9 cellular contexts compared by ENCODE assay signal in the genomic region with DNA sequence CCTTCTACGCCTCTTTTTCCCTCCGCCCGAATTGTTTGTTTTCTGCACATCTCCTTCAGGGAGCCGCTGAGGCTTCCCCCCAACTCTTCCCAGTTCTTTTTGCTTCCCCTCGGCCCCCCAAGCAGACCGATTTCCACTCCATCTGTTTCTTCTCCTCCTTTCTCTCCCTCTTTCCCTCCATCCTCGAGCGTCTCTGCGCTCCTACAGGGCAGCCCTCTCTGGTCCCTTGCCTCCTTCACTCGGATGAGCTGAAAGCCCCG. TPM values are rescaled to one million over a fixed set of nuclear protein-coding genes. Genes with fewer than 3 reads are reported as not detected.
A peak's percentile ranks its signal among the peaks of the same experiment; 100 is the strongest.
DNase-seq lines count a peak whose midpoint lies in the region; ATAC-seq, FAIRE-seq and TF ChIP-seq lines count a peak whose summit lies in the region.
"Had no signal": no experiment of that assay in that cellular context is flagged by ENCODE, and none has a peak within 500 bp of the region (broad histone marks: within the 10 kb centered on the region; RNA-seq: fewer than 3 reads in every experiment).

No MANE protein-coding gene starts in this region.

- H4K8ac ChIP-seq in H1 (ENCODE audit: extremely low read depth, insufficient read depth, low read length) = no peak overlapping the region

- no peak overlapping the region for H3K9ac ChIP-seq in NT2/D1 (ENCODE audit: insufficient read length, low read depth)
- no peak overlapping the region for H3K9ac ChIP-seq in H1 (replicated peaks in 1 of 4; ENCODE audit: extremely low read depth in 1 of 4, low read depth in 3 of 4, low read length in 3 of 4)

- H3K4me2 ChIP-seq in H1 (ENCODE audit: insufficient read depth in 1 of 2, low read depth in 2 of 2, low read length in 2 of 2) = peak overlapping the region; percentile 65 to 73

- peaks cover 5 to 10% of the 10 kb centered on the region in 2 experiments for H4K20me1 ChIP-seq in H1 (replicated peaks in 1 of 2; ENCODE audit: control insufficient read depth in 1 of 2, insufficient read depth in 2 of 2, low read length in 2 of 2)

- no peaks in the 10 kb centered on the region for H3K79me2 ChIP-seq in H1 (ENCODE audit: control insufficient read depth in 1 of 2, insufficient read depth in 2 of 2, low read length in 2 of 2)

- H2BK15ac ChIP-seq in H1 (ENCODE audit: low read length) = no peak overlapping the region

- H3K27ac ChIP-seq in H1 (ENCODE audit: low read depth, low read length) (no peak overlapping the region), ovary (peak overlapping the region; percentile 20 to 55)

- CTCF ChIA-PET in Caco-2 (lab: Charles Lee) = interaction anchor here (0.6 kb wide), 2 partner anchors 389 to 667 kb away, joined by 3 to 5 read pairs; no protein-coding TSS in a partner anchor
- CTCF ChIA-PET in H1 (lab: Charles Lee; ENCODE audit: partially characterized antibody) = interaction anchor here (0.6 to 6.4 kb wide), 10 partner anchors 8 to 1467 kb away, joined by 3 to 112 read pairs (median 4); a partner anchor contains a TSS

- BruUV-seq in Caco-2 (replicated peaks; lab: Mats Ljungman, UMichigan) = no TSS peak

- H3K36me3 ChIP-seq in Caco-2 (ENCODE audit: control insufficient read depth, insufficient read depth, low read length) (no peaks in the 10 kb centered on the region), NT2/D1 (ENCODE audit: insufficient read depth, insufficient read length, low read length) (no peaks in the 10 kb centered on the region), H1 (ENCODE audit: control insufficient read depth in 2 of 4, insufficient read depth in 4 of 4, low read length in 3 of 4) (peaks cover 0 to 2% (median 0%) of the 10 kb centered on the region in 4 experiments; a peak in 1 of 8 replicates), ovary (no peaks in the 10 kb centered on the region)

- no peaks in the 10 kb centered on the region for H3K36me3 Mint-ChIP-seq in Caco-2 (ENCODE audit: insufficient read depth, unreplicated experiment)

- H4K91ac ChIP-seq in H1 (replicated peaks; ENCODE audit: insufficient read length, low read length) = no peak overlapping the region

- intact Hi-C loops in Caco-2 (cut with micrococcal nuclease; ENCODE audit: unreplicated experiment) = loop anchor here (5.0 kb wide), 3 partner anchors 140 to 770 kb away; a partner anchor contains a TSS
- intact Hi-C loops in ovary (cut with DNase I) = no loop called here

- H3K23ac ChIP-seq in H1 (ENCODE audit: insufficient read length) = no peak overlapping the region

- peaks cover 19% of the 10 kb centered on the region for H3K4me1 Mint-ChIP-seq in Caco-2 (ENCODE audit: low read depth, unreplicated experiment)

- H2AK5ac ChIP-seq in H1 (ENCODE audit: low read depth, low read length) = no peak overlapping the region

- H4K5ac ChIP-seq in H1 (ENCODE audit: insufficient read length, low read depth, low read length) = no peak overlapping the region

- H3K56ac ChIP-seq in H1 (replicated peaks; ENCODE audit: insufficient read length, low read depth, low read length) = no peak overlapping the region

- no peak overlapping the region for H2BK12ac ChIP-seq in H1 (ENCODE audit: low read depth, low read length)

- no peak for TF ChIP-seq EP300 in H1 (IDR thresholded peaks at IDR 0.05; ENCODE audit: borderline replicate concordance in 1 of 2, low read depth in 2 of 2, low read length in 2 of 2)
- TF ChIP-seq EP300 in ovary (IDR thresholded peaks at IDR 0.05) = no peak

- H3K4me3 Mint-ChIP-seq in Caco-2 (ENCODE audit: unreplicated experiment) = peak overlapping the region; percentile 81

- 0 out of 2 replicates have a peak overlapping the region, but pooled peaks have one; percentile 27 for H3K18ac ChIP-seq in H1 (ENCODE audit: extremely low read depth, low read length)

- H3K14ac ChIP-seq in H1 (ENCODE audit: insufficient read length) = no peak overlapping the region

- no peak overlapping the region for H2BK120ac ChIP-seq in H1 (replicated peaks; ENCODE audit: low read depth, low read length)

- H3K23me2 ChIP-seq in H1 (ENCODE audit: low read depth, low read length) = peaks cover 5% of the 10 kb centered on the region

- TF ChIP-seq POLR2A in H1 (IDR thresholded peaks at IDR 0.05; ENCODE audit: control extremely low read depth in 1 of 2, low read depth in 2 of 2, low read length in 2 of 2) (no peak), ovary (IDR thresholded peaks at IDR 0.05) (no peak)

- no peak overlapping the region for H3K4ac ChIP-seq in H1 (replicated peaks; ENCODE audit: insufficient read length, low read depth, low read length)

- H3K9me3 ChIP-seq in Caco-2 (no peaks in the 10 kb centered on the region), NT2/D1 (ENCODE audit: insufficient read depth, low read length) (no peaks in the 10 kb centered on the region), H1 (ENCODE audit: insufficient read depth in 2 of 2, low read depth in 1 of 2, low read length in 1 of 2) (no peaks in the 10 kb centered on the region), ovary (no peaks in the 10 kb centered on the region)

- FAIRE-seq in H1 (lab: Jason Lieb, UNC) = no peak

- peak overlapping the region; percentile 31 for H3K4me3 ChIP-seq in Caco-2 (ENCODE audit: low read depth, low read length)
- peak overlapping the region; percentile 43 for H3K4me3 ChIP-seq in NT2/D1 (ENCODE audit: insufficient read length, low read depth)
- H3K4me3 ChIP-seq in H1 (ENCODE audit: extremely low read depth in 1 of 4, insufficient read depth in 2 of 4, low read depth in 3 of 4, low read length in 4 of 4) = peak overlapping the region; percentile 1 to 55 (median 20); a peak in 6 of 8 replicates
- peak overlapping the region; percentile 30 for H3K4me3 ChIP-seq in ovary

- H2BK20ac ChIP-seq in H1 (ENCODE audit: low read length) = no peak overlapping the region

- TF ChIP-seq RAD21 in H1 (IDR thresholded peaks at IDR 0.05 in 1 of 2, conservative IDR thresholded peaks at IDR 0.05 in 1 of 2; ENCODE audit: low read depth in 2 of 2, low read length in 2 of 2) = no peak

- H3K4me1 ChIP-seq in Caco-2 (peaks cover 14% of the 10 kb centered on the region; the same call in 1 of the 2 replicates), NT2/D1 (ENCODE audit: insufficient read depth, insufficient read length) (peaks cover 30% of the 10 kb centered on the region), H1 (replicated peaks in 1 of 4; ENCODE audit: control insufficient read depth in 3 of 4, insufficient read depth in 4 of 4, low read length in 3 of 4) (peaks cover 15 to 57% (median 28%) of the 10 kb centered on the region in 4 experiments), ovary (ENCODE audit: insufficient read depth) (peaks cover 6% of the 10 kb centered on the region)

- H3K27me3 ChIP-seq in Caco-2 (replicated peaks; ENCODE audit: control insufficient read depth, insufficient read depth, low read length) (peaks cover 2% of the 10 kb centered on the region; the same call in 1 of the 2 replicates), NT2/D1 (ENCODE audit: insufficient read depth, insufficient read length) (peaks cover 100% of the 10 kb centered on the region), H1 (replicated peaks in 1 of 4; ENCODE audit: control insufficient read depth in 3 of 4, extremely low read depth in 1 of 4, insufficient read depth in 3 of 4, low read length in 3 of 4) (peaks cover 94 to 100% (median 99%) of the 10 kb centered on the region in 4 experiments), ovary (no peaks in the 10 kb centered on the region)

- TF ChIP-seq CTCF in Caco-2 (IDR thresholded peaks at IDR 0.05; ENCODE audit: insufficient read depth in 1 of 2, low read depth in 1 of 2, low read length in 1 of 2, severe bottlenecking in 1 of 2, unreplicated experiment in 1 of 2) = no peak
- no peak for TF ChIP-seq CTCF in H1 (IDR thresholded peaks at IDR 0.05; ENCODE audit: control extremely low read depth in 1 of 3, insufficient read depth in 1 of 3, low read depth in 1 of 3, low read length in 3 of 3)
- TF ChIP-seq CTCF in ovary (IDR thresholded peaks at IDR 0.05) = no peak

- H3K79me1 ChIP-seq in H1 (ENCODE audit: low read depth, low read length) = no peaks in the 10 kb centered on the region

- H2BK5ac ChIP-seq in H1 (ENCODE audit: low read depth, low read length) = no peak overlapping the region

- no peak overlapping the region for H3K27ac Mint-ChIP-seq in Caco-2 (ENCODE audit: unreplicated experiment)

- POLR2A ChIA-PET in Caco-2 (lab: Charles Lee) (no interaction called here), H1 (lab: Charles Lee; ENCODE audit: partially characterized antibody) (interaction anchor here (1.7 to 2.0 kb wide), 3 partner anchors 9 to 27 kb away, joined by 4 to 15 read pairs (median 13); a partner anchor contains a TSS)

- DNase-seq in Caco-2 (no peak), NT2/D1 (ENCODE audit: low read depth, low spot score) (no peak), H1 (ENCODE audit: low read depth in 1 of 2, low spot score in 2 of 2) (no peak), ovary (no peak), C1 segment of cervical spinal cord (lab: John Stamatoyannopoulos, UW) (no peak), pons (ENCODE audit: low spot score) (no peak), OCI-M2 (lab: John Stamatoyannopoulos, UW; ENCODE audit: unreplicated experiment) (no peak)

- 5% methylated on average over 11 of the region's 11 CpGs; no CpG with 5 or more reads in 1 of the 2 experiments for WGBS in H1 (ENCODE audit: extremely low coverage in 1 of 2, insufficient coverage in 1 of 2, insufficient read length in 1 of 2, insufficient replicate concordance in 2 of 2, low coverage in 1 of 2, low lambda C conversion rate in 2 of 2, missing lambda C conversion rate in 1 of 2), 2 experiments
- WGBS in ovary, 3 donors = 0 to 2% (median 1%) methylated on average over 11 of the region's 11 CpGs

- no peak for ATAC-seq in GM18870 (IDR thresholded peaks at IDR 0.05; ENCODE audit: unreplicated experiment)

- H3K9me3 Mint-ChIP-seq in Caco-2 (ENCODE audit: unreplicated experiment) = no peaks in the 10 kb centered on the region

- H3K27me3 Mint-ChIP-seq in Caco-2 (ENCODE audit: insufficient read depth, unreplicated experiment) = peaks cover 38% of the 10 kb centered on the region

- H2AFZ ChIP-seq in H1 (ENCODE audit: low read length) = no peak overlapping the region

RNA-seq across cellular contexts. Expression of a gene that starts 0.3 kb away (rescaled TPM):
- total RNA-seq in Caco-2 (2022) = 0.12 and 0.36 TPM in 2 replicates
- total RNA-seq in H1 (2021; fragmentation: NEBNext Ultra II Directional; extraction: Animal tissue kit (Norgen Biotek cat#: 25700)) = not detected in 2 replicates
- not detected in 2 replicates for polyA plus RNA-seq in H1 (2011; rRNA removed)
- not detected for polyA plus RNA-seq in H1 (2011; cell fraction: cytosol; rRNA removed)
- polyA plus RNA-seq in H1 (2011; cell fraction: nucleus; rRNA removed) = not detected
- not detected in 4 replicates for polyA plus RNA-seq in H1 (2012, experiment 1 of 2)
- polyA plus RNA-seq in H1 (2012, experiment 2 of 2) = not detected
- polyA plus RNA-seq in H1 (2013, experiment 1 of 2) = under 0.01 TPM
- 0.02 TPM for polyA plus RNA-seq in H1 (2013, experiment 2 of 2)
- polyA minus RNA-seq in H1 (2011; rRNA and poly(A)+ RNA removed) = not detected in 2 replicates
- not detected for polyA minus RNA-seq in H1 (2011; cell fraction: cytosol; rRNA and poly(A)+ RNA removed)
- not detected for polyA minus RNA-seq in H1 (2011; cell fraction: nucleus; rRNA and poly(A)+ RNA removed)
- total RNA-seq in ovary = 10 to 100 TPM in 5 of 7 donors, 1 to 10 TPM in 2; 6.2 to 15.9 (median 10.9) TPM
- 10 to 100 TPM in 1 of 2 donors, 1 to 10 TPM in 1; 9.1 to 13.2 TPM for polyA plus RNA-seq in ovary
- total RNA-seq: epithelial cell of proximal tubule had no signal

RNA-seq across cellular contexts. Expression of a gene that starts 15.1 kb away (rescaled TPM):
- total RNA-seq in Caco-2 (2022) (9.4 and 9.9 TPM in 2 replicates), ovary (1 to 10 TPM; 1.9 to 5.4 (median 4.6) TPM)
- total RNA-seq in H1 (2021; fragmentation: NEBNext Ultra II Directional; extraction: Animal tissue kit (Norgen Biotek cat#: 25700)) = 0.56 and 0.80 TPM in 2 replicates
- polyA plus RNA-seq in H1 (2011; rRNA removed) (1.3 and 1.8 TPM in 2 replicates), ovary (1 to 10 TPM; 6.7 to 7.5 TPM)
- 1.2 TPM for polyA plus RNA-seq in H1 (2011; cell fraction: cytosol; rRNA removed)
- polyA plus RNA-seq in H1 (2011; cell fraction: nucleus; rRNA removed) = 0.91 TPM
- 0.92 to 1.1 TPM (median 0.95 TPM) in 3 of 4 replicates, not detected in the other for polyA plus RNA-seq in H1 (2012, experiment 1 of 2)
- polyA plus RNA-seq in H1 (2012, experiment 2 of 2) = 2.7 TPM
- polyA plus RNA-seq in H1 (2013, experiment 1 of 2) = 1.8 TPM
- 1.4 TPM for polyA plus RNA-seq in H1 (2013, experiment 2 of 2)
- polyA minus RNA-seq in H1 (2011; rRNA and poly(A)+ RNA removed) = 0.63 TPM in 1 of 2 replicates, not detected in the other
- polyA minus RNA-seq in H1 (2011; cell fraction: cytosol; rRNA and poly(A)+ RNA removed) = not detected
- not detected for polyA minus RNA-seq in H1 (2011; cell fraction: nucleus; rRNA and poly(A)+ RNA removed)
